Comparison of ENCODE assay signal across 13 cellular contexts in the genomic region with DNA sequence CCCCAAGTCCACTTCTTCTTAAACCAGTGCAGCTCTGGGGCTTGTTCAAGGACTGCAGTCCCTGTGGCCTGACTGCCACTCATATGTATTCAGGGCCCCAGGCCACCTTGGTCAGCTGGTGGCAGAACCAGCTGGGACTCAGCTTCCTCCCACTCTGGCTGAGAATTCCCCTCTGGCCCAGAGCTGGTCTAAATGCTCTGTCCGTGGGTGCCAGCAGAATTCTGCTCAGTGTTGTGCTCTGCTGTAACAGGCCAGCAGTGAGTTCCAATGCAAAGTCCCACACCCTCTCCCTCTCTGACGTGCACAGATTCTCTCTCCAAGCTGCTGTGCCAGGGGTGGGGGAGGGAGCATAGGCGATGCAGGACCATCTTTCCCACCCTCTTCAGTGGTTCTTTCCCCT.
"Had no signal": no experiment of that assay in that cellular context is flagged by ENCODE, and none has a peak within 500 bp of the region (broad histone marks: within the 10 kb centered on the region; RNA-seq: fewer than 3 reads in every experiment).

No MANE protein-coding gene starts in this region.

- H3K27ac ChIP-seq: left ventricle myocardium inferior, parathyroid adenoma had no signal

- DNase-seq: activated CD4-positive, alpha-beta T cell treated with anti-CD3 and anti-CD28 coated beads, Interleukin-2, amount 10 ng/mL, durations not matched to agents 7 days and 5 days; activated CD4-positive, CD25-positive, alpha-beta regulatory T cell; activated CD8-positive, alpha-beta memory T cell treated with anti-CD3 and anti-CD28 coated beads for 24 hours; activated effector memory CD4-positive, alpha-beta T cell treated with Interleukin-2 at 50 U/mL for 16 hours; islet precursor cell; left ventricle myocardium inferior; mesendoderm; retina; spleen; stimulated activated CD4-positive, alpha-beta T cell treated with anti-CD3 and anti-CD28 coated beads, Interleukin-2, amount 100 ng/mL, for 24 hours; stimulated activated naive CD4-positive, alpha-beta T cell; T-helper 2 cell had no signal

- H3K79me2 ChIP-seq: parathyroid adenoma had no signal

- H3K4me1 ChIP-seq: parathyroid adenoma had no signal

- H3K9ac ChIP-seq: parathyroid adenoma had no signal

- H3K4me3 ChIP-seq: left ventricle myocardium inferior, spleen had no signal

- H2AFZ ChIP-seq: parathyroid adenoma had no signal

- H3K9me3 ChIP-seq: left ventricle myocardium inferior, spleen had no signal

- H3K27me3 ChIP-seq: spleen had no signal
